Comparison of ENCODE assay signal across 8 cellular contexts in the genomic region with DNA sequence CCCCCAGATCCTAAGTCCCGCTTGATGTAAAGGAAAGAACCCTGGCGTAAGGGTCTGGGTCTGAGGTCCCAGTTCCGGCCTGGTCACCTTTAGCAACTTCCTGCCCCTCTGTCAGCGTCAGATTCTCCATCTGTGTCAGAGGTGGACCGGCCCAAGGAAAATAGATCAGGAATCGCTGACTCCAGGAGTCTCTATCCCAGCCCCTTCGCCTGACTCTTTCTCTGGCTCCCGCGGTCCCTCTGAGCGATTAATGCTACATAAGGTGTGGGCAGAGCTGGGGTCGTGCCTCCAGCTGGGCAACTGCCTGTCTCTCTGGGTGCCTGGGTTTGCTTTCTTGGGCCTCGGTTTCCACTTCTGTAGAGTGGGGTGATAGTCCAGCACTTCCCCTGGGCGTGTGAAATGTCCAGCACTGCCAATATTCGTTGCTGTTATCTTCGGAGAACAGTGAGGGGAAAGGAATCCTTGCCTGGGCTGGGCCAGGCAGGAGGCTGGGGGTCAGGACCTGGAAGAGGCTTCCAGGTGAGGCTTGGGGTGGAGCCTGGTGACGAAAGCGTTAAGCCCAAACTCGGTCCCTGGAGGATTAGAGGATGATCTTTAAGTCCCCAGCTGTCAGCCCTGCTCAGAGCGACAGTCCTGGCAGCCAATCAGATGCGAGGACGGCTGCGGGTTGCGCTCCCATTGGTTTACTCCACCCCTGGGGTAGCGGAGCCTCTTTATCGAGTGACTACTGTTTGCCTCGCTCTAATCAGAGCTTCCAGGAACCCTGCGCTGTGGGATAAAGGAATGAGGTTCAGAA. TPM values are rescaled to one million over a fixed set of nuclear protein-coding genes. Genes with fewer than 3 reads are reported as not detected.
DNase-seq lines count a peak whose midpoint lies in the region; ATAC-seq and TF ChIP-seq lines count a peak whose summit lies in the region.

No MANE protein-coding gene starts in this region.

- peak overlapping the region; percentile 78 for H3K27ac Mint-ChIP-seq in neural crest cell (ENCODE audit: unreplicated experiment)

- no peaks in the 10 kb centered on the region for H3K27me3 Mint-ChIP-seq in neural crest cell (ENCODE audit: low read depth)

- H3K9me3 Mint-ChIP-seq in neural crest cell, result no peaks in the 10 kb centered on the region

- H3K36me3 ChIP-seq in MG63, result no peaks in the 10 kb centered on the region; the same call in 1 of the 2 replicates

- ATAC-seq in GM21825 (IDR thresholded peaks at IDR 0.05; ENCODE audit: unreplicated experiment), result peak; percentile 35
- peak; percentile 68 for ATAC-seq in stimulated activated naive CD8-positive, alpha-beta T cell treated with anti-CD3 and anti-CD28 coated beads, Interleukin-15, Interleukin-2, amounts not matched to agents 100 U/mL and 50 U/mL, for 24 hours

- peak overlapping the region; percentile 50 for H3K4me3 ChIP-seq in MG63
- peak overlapping the region; percentile 58 to 62 for H3K4me3 ChIP-seq in foreskin fibroblast (ENCODE audit: low read depth in 1 of 2, low read length in 2 of 2)

- H3K4me1 Mint-ChIP-seq in neural crest cell, result peaks cover 27% of the 10 kb centered on the region

- no peaks in the 10 kb centered on the region for H3K9me3 ChIP-seq in MG63

- no peaks in the 10 kb centered on the region for H3K27me3 ChIP-seq in MG63

- peak overlapping the region; percentile 97 for H3K4me3 Mint-ChIP-seq in neural crest cell

- TF ChIP-seq CTCF in foreskin fibroblast (IDR thresholded peaks at IDR 0.05; ENCODE audit: low read depth, low read length) (no peak), neural crest cell (conservative IDR thresholded peaks at IDR 0.05) (no peak)

- H3K36me3 Mint-ChIP-seq in neural crest cell (ENCODE audit: low read depth), result peaks cover 3% of the 10 kb centered on the region

- DNase-seq in COLO829 (ENCODE audit: low spot score) (peak; percentile 91), MG63 (peak; percentile 36), SHP77 treated with DMSO at 0.1 percent for 48 hours (lab: John Stamatoyannopoulos, UW) (peak; percentile 80), activated gamma-delta T cell (lab: John Stamatoyannopoulos, UW) (peak; percentile 80), foreskin fibroblast (peak; percentile 96 to 98), neural crest cell (ENCODE audit: low read depth, low spot score) (peak; percentile 79)
- peak; percentile 91 for DNase-seq in stimulated activated naive CD8-positive, alpha-beta T cell treated with anti-CD3 and anti-CD28 coated beads, Interleukin-15, Interleukin-2, amounts not matched to agents 100 U/mL and 50 U/mL, for 24 hours

RNA-seq across cellular contexts. Expression of a gene that starts 0.8 kb away (rescaled TPM):
- 0.26 and 4.3 TPM in 2 replicates for total RNA-seq in MG63 (2014; rRNA removed; shearing (Covaris generic); ENCODE audit: low replicate concordance)
- total RNA-seq in neural crest cell, result 12.8 and 16.3 TPM in 2 replicates

RNA-seq across cellular contexts. Expression of a gene that starts 14.3 kb away (rescaled TPM):
- 52.7 and 84.9 TPM in 2 replicates for total RNA-seq in MG63 (2014; rRNA removed; shearing (Covaris generic); ENCODE audit: low replicate concordance)
- 140 and 141 TPM in 2 replicates for total RNA-seq in neural crest cell

RNA-seq across cellular contexts. Expression of a gene that starts 19.4 kb away (rescaled TPM):
- total RNA-seq in MG63 (2014; rRNA removed; shearing (Covaris generic); ENCODE audit: low replicate concordance), result not detected in 2 replicates
- not detected in 2 replicates for total RNA-seq in neural crest cell

RNA-seq across cellular contexts. Expression of a gene that starts 19.8 kb away (rescaled TPM):
- 40.3 and 75.8 TPM in 2 replicates for total RNA-seq in MG63 (2014; rRNA removed; shearing (Covaris generic); ENCODE audit: low replicate concordance)
- 164 and 170 TPM in 2 replicates for total RNA-seq in neural crest cell

RNA-seq across cellular contexts. Expression of a gene that starts 26.3 kb away (rescaled TPM):
- not detected in 2 replicates for total RNA-seq in MG63 (2014; rRNA removed; shearing (Covaris generic); ENCODE audit: low replicate concordance)
- total RNA-seq in neural crest cell, result 1.6 and 1.7 TPM in 2 replicates

Comparison
In these comparisons a context has a peak if more than half of its experiments do, and no peak if none do; other contexts are left out.
1. Peak in every context shown above with its lines: DNase-seq, ATAC-seq and H3K4me3 ChIP-seq.
2. DNase-seq: peak in every context shown above with its lines; median percentile 97 in foreskin fibroblast; 91 in COLO829; 91 in stimulated activated naive CD8-positive, alpha-beta T cell treated with anti-CD3 and anti-CD28 coated beads, Interleukin-15, Interleukin-2, amounts not matched to agents 100 U/mL and 50 U/mL, for 24 hours; 80 in SHP77 treated with DMSO at 0.1 percent for 48 hours; 80 in activated gamma-delta T cell; 79 in neural crest cell; 36 in MG63.